In the genomic region with DNA sequence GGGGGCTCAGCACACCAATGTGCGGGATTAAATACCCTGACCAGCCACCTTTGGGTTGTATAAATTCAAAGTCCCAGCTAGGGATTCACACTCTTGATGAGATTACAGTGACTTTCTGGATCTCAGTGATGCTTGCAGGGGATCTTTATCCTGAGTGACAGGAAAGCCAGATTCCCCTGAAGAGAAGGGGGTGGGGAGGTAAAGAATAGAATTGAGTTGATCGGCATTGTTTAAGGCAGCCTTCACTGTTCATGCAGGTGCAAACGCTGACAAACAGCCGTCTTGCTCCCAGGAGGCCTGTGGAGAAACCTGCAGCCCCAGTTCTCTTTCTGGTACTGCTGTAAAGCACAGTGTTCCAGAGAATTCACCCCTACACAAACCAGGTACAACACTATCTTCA, we compare ENCODE assay signal across 27 cellular contexts. TPM values are rescaled to one million over a fixed set of nuclear protein-coding genes. Genes with fewer than 3 reads are reported as not detected.
DNase-seq lines count a peak whose midpoint lies in the region; ATAC-seq, FAIRE-seq and TF ChIP-seq lines count a peak whose summit lies in the region.
"Had no signal": no experiment of that assay in that cellular context is flagged by ENCODE, and none has a peak within 500 bp of the region (broad histone marks: within the 10 kb centered on the region; RNA-seq: fewer than 3 reads in every experiment).

No MANE protein-coding gene starts in this region.

- no peaks in the 10 kb centered on the region for H3K36me3 Mint-ChIP-seq in H9 (ENCODE audit: insufficient read depth in 1 of 3, low read depth in 3 of 3)

- no peak overlapping the region for H2BK5ac ChIP-seq in H9 (ENCODE audit: insufficient read length, low read length)

- no peak overlapping the region for H2BK12ac ChIP-seq in H9 (ENCODE audit: insufficient read length, low read depth, low read length)

- H2BK20ac ChIP-seq in H9 (ENCODE audit: low read depth, low read length, poor library complexity, severe bottlenecking) = no peak overlapping the region

- no peak overlapping the region for H3K4me2 ChIP-seq in H9 (ENCODE audit: insufficient read depth, insufficient read length, low read length)
- H3K4me2 ChIP-seq: BLaER1 treated with 17β-estradiol and CSF1 and Interleukin-3, amounts not matched to agents 10 nM and 100 nM had no signal

- no peak overlapping the region; a peak in 1 of 5 replicates for H3K4me3 Mint-ChIP-seq in H9
- H3K4me3 Mint-ChIP-seq: activated T-cell treated with anti-CD3 and anti-CD28 coated beads, Interleukin-2, amount 50 U/mL, for 24 hours; T-helper 1 cell treated with Interleukin-12 subunit alpha and Interleukin-12 subunit beta and Interleukin-4 antibody, amounts not matched to agents 30 μg/mL and 1 μg/mL, for 36 hours had no signal

- no peak overlapping the region for H2AK5ac ChIP-seq in H9 (ENCODE audit: insufficient read length, low read length)

- no peak overlapping the region for H2BK120ac ChIP-seq in H9 (ENCODE audit: low read depth, low read length, poor library complexity, severe bottlenecking)

- no peaks in the 10 kb centered on the region for H3K27me3 ChIP-seq in H9 (ENCODE audit: insufficient read depth, low read length)
- H3K27me3 ChIP-seq: BLaER1 treated with 17β-estradiol and CSF1 and Interleukin-3, amounts not matched to agents 10 nM and 100 nM; gastrocnemius medialis; uterus had no signal

- no peak overlapping the region for H3K9ac ChIP-seq in H9 (ENCODE audit: extremely low read depth, insufficient read length, low read length)
- H3K9ac ChIP-seq: BLaER1 treated with 17β-estradiol and CSF1 and Interleukin-3, amounts not matched to agents 10 nM and 100 nM; GM23248 had no signal

- no peak for ATAC-seq in GM19351 (IDR thresholded peaks at IDR 0.05; ENCODE audit: unreplicated experiment)
- no peak for ATAC-seq in GM21723 (IDR thresholded peaks at IDR 0.05; ENCODE audit: unreplicated experiment)
- ATAC-seq: gastrocnemius medialis; psoas muscle; stimulated activated naive CD8-positive, alpha-beta T cell treated with anti-CD3 and anti-CD28 coated beads, Interleukin-15, Interleukin-2, amounts not matched to agents 100 U/mL and 50 U/mL, for 24 hours had no signal

- H3K18ac ChIP-seq in H9 (ENCODE audit: insufficient read length, low read depth, low read length) = no peak overlapping the region

- no CpG with 5 or more reads among the region's 4 CpGs for WGBS in H9 (ENCODE audit: extremely low coverage, insufficient read length, low lambda C conversion rate)

- H3K4me1 ChIP-seq in H9 (ENCODE audit: insufficient read depth, low read length) = peaks cover 2% of the 10 kb centered on the region
- H3K4me1 ChIP-seq: gastrocnemius medialis, left ventricle myocardium inferior, psoas muscle, uterus had no signal

- no peaks in the 10 kb centered on the region for H3K9me3 Mint-ChIP-seq in H9
- H3K9me3 Mint-ChIP-seq: activated T-cell treated with anti-CD3 and anti-CD28 coated beads, Interleukin-2, amount 50 U/mL, for 24 hours; T-helper 1 cell treated with Interleukin-12 subunit alpha and Interleukin-12 subunit beta and Interleukin-4 antibody, amounts not matched to agents 30 μg/mL and 1 μg/mL, for 36 hours had no signal

- H2BK15ac ChIP-seq in H9 (ENCODE audit: low read depth, low read length) = no peak overlapping the region

- H3K79me2 ChIP-seq in H9 (ENCODE audit: insufficient read depth, low read length) = no peaks in the 10 kb centered on the region

- H3K27ac Mint-ChIP-seq in H9 = peak overlapping the region in 2 of 3 experiments; percentile 80 to 88; a peak in 2 of 7 replicates
- H3K27ac Mint-ChIP-seq: activated T-cell treated with anti-CD3 and anti-CD28 coated beads, Interleukin-2, amount 50 U/mL, for 24 hours; T-helper 1 cell treated with Interleukin-12 subunit alpha and Interleukin-12 subunit beta and Interleukin-4 antibody, amounts not matched to agents 30 μg/mL and 1 μg/mL, for 36 hours had no signal

- H3K27ac ChIP-seq in H9 (ENCODE audit: insufficient read length, low read depth, low read length) = no peak overlapping the region
- H3K27ac ChIP-seq: BLaER1 treated with 17β-estradiol and CSF1 and Interleukin-3, amounts not matched to agents 10 nM and 100 nM; gastrocnemius medialis; GM23248; left ventricle myocardium inferior; psoas muscle; SK-N-MC; thoracic aorta; uterus had no signal

- DNase-seq in D721Med (ENCODE audit: insufficient read length, low spot score) (no peak), H9 (peak; percentile 40), NCI-H82 treated with DMSO at 0.1 percent for 48 hours (lab: John Stamatoyannopoulos, UW; ENCODE audit: unreplicated experiment) (peak; percentile 66), iPS-NIHi11 (ENCODE audit: low spot score) (peak; percentile 43), HUDEP-2 (lab: John Stamatoyannopoulos, UW; ENCODE audit: unreplicated experiment in 76 of 76) (no peak), ACHN (no peak)
- DNase-seq: activated CD8-positive, alpha-beta memory T cell treated with anti-CD3 and anti-CD28 coated beads for 24 hours; activated gamma-delta T cell; activated T-cell treated with anti-CD3 and anti-CD28 coated beads, Interleukin-2, amount 50 U/mL, for 24 hours; dermis blood vessel endothelial cell; gastrocnemius medialis; GM23248; left ventricle myocardium inferior; NCI-H1092; NCI-H2171; NCI-H526 treated with DMSO at 0.1 percent for 48 hours; psoas muscle; stimulated activated naive CD8-positive, alpha-beta T cell treated with anti-CD3 and anti-CD28 coated beads, Interleukin-15, Interleukin-2, amounts not matched to agents 100 U/mL and 50 U/mL, for 24 hours; uterus had no signal

- no peaks in the 10 kb centered on the region for H3K9me3 ChIP-seq in H9 (ENCODE audit: control insufficient read depth, low read depth, low read length)
- H3K9me3 ChIP-seq: BLaER1 treated with 17β-estradiol and CSF1 and Interleukin-3, amounts not matched to agents 10 nM and 100 nM; gastrocnemius medialis; left ventricle myocardium inferior; psoas muscle; thoracic aorta; uterus had no signal

- in situ Hi-C loops in ACHN (cut with HindIII; ENCODE audit: low pct_ligation_motif_present, low pct_unique_long_range_greater_than_20kb, low sequenced_read_pairs) = no loop called here

- H4K5ac ChIP-seq in H9 (ENCODE audit: insufficient read length, low read depth, low read length) = no peak overlapping the region

- peak; percentile 70 for FAIRE-seq in D721Med (lab: Jason Lieb, UNC)
- FAIRE-seq: islet of Langerhans had no signal

- H4K91ac ChIP-seq in H9 (ENCODE audit: insufficient read length, low read depth, low read length) = no peak overlapping the region

- H3K4ac ChIP-seq in H9 (ENCODE audit: low read depth, low read length) = no peak overlapping the region

- H3K56ac ChIP-seq in H9 (ENCODE audit: insufficient read length, low read depth, low read length) = no peak overlapping the region

- no peak overlapping the region for H3K14ac ChIP-seq in H9 (ENCODE audit: insufficient read depth, low read length)

- H4K8ac ChIP-seq in H9 (replicated peaks; ENCODE audit: insufficient read length, low read depth, low read length) = no peak overlapping the region

- no peaks in the 10 kb centered on the region for H4K20me1 ChIP-seq in H9 (ENCODE audit: control insufficient read depth, insufficient read depth, insufficient read length)
- H4K20me1 ChIP-seq: BLaER1 treated with 17β-estradiol and CSF1 and Interleukin-3, amounts not matched to agents 10 nM and 100 nM had no signal

- H2AFZ ChIP-seq in H9 (ENCODE audit: low read length) = no peak overlapping the region
- H2AFZ ChIP-seq: GM23248 had no signal

- H3K27me3 Mint-ChIP-seq in H9 (ENCODE audit: low read depth) = no peaks in the 10 kb centered on the region

- H3K4me1 Mint-ChIP-seq in H9 = peaks cover 19 to 24% of the 10 kb centered on the region in 2 experiments

- no peak for TF ChIP-seq CTCF in D721Med (IDR thresholded peaks at IDR 0.05; ENCODE audit: insufficient read depth, missing control alignments)
- TF ChIP-seq CTCF in H9 (conservative IDR thresholded peaks at IDR 0.05) = no peak

- H3K23ac ChIP-seq in H9 (ENCODE audit: insufficient read length, low read depth, low read length) = no peak overlapping the region

- no peaks in the 10 kb centered on the region for H3K23me2 ChIP-seq in H9 (ENCODE audit: insufficient read length, low read depth, low read length, poor library complexity, severe bottlenecking)

- H3K79me1 ChIP-seq in H9 (ENCODE audit: insufficient read depth, low read depth, low read length, poor library complexity, severe bottlenecking) = no peaks in the 10 kb centered on the region

- no peak overlapping the region for H3T11ph ChIP-seq in H9 (ENCODE audit: low read length)

RNA-seq across cellular contexts. Expression of gene CXXC4, which starts 19.0 kb away (rescaled TPM):
- total RNA-seq in H9 (2021) = 4.2 TPM in 2 replicates
- total RNA-seq: dermis blood vessel endothelial cell, GM23248, RPMI7951 had no signal

Comparison
In these comparisons a context has a peak if more than half of its experiments do, and no peak if none do; other contexts are left out.
1. DNase-seq: peak in H9 (single experiment), NCI-H82 treated with DMSO at 0.1 percent for 48 hours (single experiment) and iPS-NIHi11 (single experiment); none in D721Med (single experiment), HUDEP-2 (0 of 76) and ACHN (single experiment).